ENCODE assay signal across 8 cellular contexts in the genomic region with DNA sequence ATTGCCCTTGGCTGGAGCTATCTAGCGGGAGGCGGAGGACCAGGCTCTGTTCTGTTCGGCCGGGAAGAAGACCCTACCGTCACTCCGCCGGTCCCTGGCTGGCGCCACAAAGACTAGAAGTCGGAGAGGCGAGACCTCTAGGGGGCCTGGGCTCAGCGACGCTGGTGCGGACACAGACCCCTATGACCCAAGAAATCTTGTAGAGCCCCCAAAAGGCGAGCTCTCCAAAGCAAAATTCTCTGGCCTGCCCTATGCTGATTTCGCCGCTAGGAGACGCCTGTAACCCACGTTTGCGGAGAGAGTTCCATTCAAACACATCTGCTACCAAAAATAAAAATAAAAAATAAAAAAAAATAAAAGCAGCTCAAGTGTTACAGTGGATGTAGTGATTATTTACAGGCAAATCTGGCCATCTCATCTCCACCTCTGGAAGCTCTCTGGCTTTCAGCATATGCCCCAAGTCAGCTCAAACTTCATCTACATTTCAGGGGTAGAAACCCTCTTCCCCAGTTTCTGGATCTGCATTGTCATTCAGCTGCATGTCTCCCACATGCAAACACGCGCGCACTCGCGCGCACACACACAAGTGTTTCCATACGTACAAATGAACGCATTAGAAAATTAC. TPM values are rescaled to one million over a fixed set of nuclear protein-coding genes. Genes with fewer than 3 reads are reported as not detected.
DNase-seq lines count a peak whose midpoint lies in the region; ATAC-seq and TF ChIP-seq lines count a peak whose summit lies in the region.

No MANE protein-coding gene starts in this region.

- TF ChIP-seq CTCF in endothelial cell (IDR thresholded peaks at IDR 0.05; ENCODE audit: unreplicated experiment): peak; percentile 84

- peaks cover 12% of the 10 kb centered on the region for H3K4me1 Mint-ChIP-seq in activated naive CD4-positive, alpha-beta T cell treated with anti-CD3 and anti-CD28 coated beads, Interleukin-2, amount 10 ng/mL, durations not matched to agents 7 days and 5 days
- H3K4me1 Mint-ChIP-seq in endothelial cell (ENCODE audit: unreplicated experiment): peaks cover 27% of the 10 kb centered on the region
- H3K4me1 Mint-ChIP-seq in effector memory CD8-positive, alpha-beta T cell (ENCODE audit: low read depth in 2 of 2): peaks cover 3 to 4% of the 10 kb centered on the region in 2 donors

- H3K4me3 Mint-ChIP-seq in activated naive CD4-positive, alpha-beta T cell treated with anti-CD3 and anti-CD28 coated beads, Interleukin-2, amount 10 ng/mL, durations not matched to agents 7 days and 5 days: no peak overlapping the region
- H3K4me3 Mint-ChIP-seq in endothelial cell (ENCODE audit: unreplicated experiment): peak overlapping the region; percentile 85
- no peak overlapping the region for H3K4me3 Mint-ChIP-seq in effector memory CD8-positive, alpha-beta T cell

- peaks cover 5% of the 10 kb centered on the region for H3K36me3 Mint-ChIP-seq in activated naive CD4-positive, alpha-beta T cell treated with anti-CD3 and anti-CD28 coated beads, Interleukin-2, amount 10 ng/mL, durations not matched to agents 7 days and 5 days
- H3K36me3 Mint-ChIP-seq in endothelial cell (ENCODE audit: low read depth, unreplicated experiment): no peaks in the 10 kb centered on the region
- no peaks in the 10 kb centered on the region for H3K36me3 Mint-ChIP-seq in effector memory CD8-positive, alpha-beta T cell (ENCODE audit: insufficient read depth)

- H3K27me3 Mint-ChIP-seq in activated naive CD4-positive, alpha-beta T cell treated with anti-CD3 and anti-CD28 coated beads, Interleukin-2, amount 10 ng/mL, durations not matched to agents 7 days and 5 days: peaks cover 58% of the 10 kb centered on the region
- H3K27me3 Mint-ChIP-seq in endothelial cell (ENCODE audit: unreplicated experiment): peaks cover 21% of the 10 kb centered on the region
- peaks cover 34 to 55% of the 10 kb centered on the region in 2 donors for H3K27me3 Mint-ChIP-seq in effector memory CD8-positive, alpha-beta T cell

- no peaks in the 10 kb centered on the region for H3K9me3 Mint-ChIP-seq in activated naive CD4-positive, alpha-beta T cell treated with anti-CD3 and anti-CD28 coated beads, Interleukin-2, amount 10 ng/mL, durations not matched to agents 7 days and 5 days
- H3K9me3 Mint-ChIP-seq in endothelial cell (ENCODE audit: unreplicated experiment): no peaks in the 10 kb centered on the region
- H3K9me3 Mint-ChIP-seq in effector memory CD8-positive, alpha-beta T cell: no peaks in the 10 kb centered on the region

- peak; percentile 79 for ATAC-seq in HG02885 (IDR thresholded peaks at IDR 0.05; ENCODE audit: poor library complexity, unreplicated experiment)
- no peak for ATAC-seq in effector memory CD8-positive, alpha-beta T cell (replicated peaks)

- peak overlapping the region; percentile 52 for H3K27ac Mint-ChIP-seq in activated naive CD4-positive, alpha-beta T cell treated with anti-CD3 and anti-CD28 coated beads, Interleukin-2, amount 10 ng/mL, durations not matched to agents 7 days and 5 days
- H3K27ac Mint-ChIP-seq in endothelial cell (ENCODE audit: unreplicated experiment): no peak overlapping the region
- H3K27ac Mint-ChIP-seq in effector memory CD8-positive, alpha-beta T cell: no peak overlapping the region

- DNase-seq in activated naive CD4-positive, alpha-beta T cell treated with anti-CD3 and anti-CD28 coated beads, Interleukin-2, amount 10 ng/mL, durations not matched to agents 7 days and 5 days: no peak
- DNase-seq in activated naive CD4-positive, alpha-beta T cell treated with Interleukin-2 at 50 U/mL for 16 hours: no peak
- DNase-seq in OCI-M2 (lab: John Stamatoyannopoulos, UW; ENCODE audit: unreplicated experiment) (peak; percentile 22), endothelial cell (ENCODE audit: low spot score) (peak; percentile 78), myocyte (ENCODE audit: low read depth) (peak; percentile 75), NCI-H146 treated with DMSO at 0.1 percent for 48 hours (lab: John Stamatoyannopoulos, UW; ENCODE audit: unreplicated experiment) (no peak)
- DNase-seq in effector memory CD8-positive, alpha-beta T cell: no peak

- CTCF ChIA-PET in activated naive CD4-positive, alpha-beta T cell treated with anti-CD3 and anti-CD28 coated beads, Interleukin-2, amount 10 ng/mL, durations not matched to agents 7 days and 5 days (lab: Charles Lee): interaction anchor here (0.7 kb wide), 1 partner anchor 1373 kb away, joined by 3 read pairs; no protein-coding TSS in a partner anchor

RNA-seq across cellular contexts. Expression of gene PCDH10, which starts 2.4 kb away (rescaled TPM):
- 10.8 TPM for total RNA-seq in endothelial cell (ENCODE audit: unreplicated experiment)
- 1.1 and 1.2 TPM in 2 replicates for total RNA-seq in myocyte
- polyA plus RNA-seq in myocyte (2012): 11.1 TPM

Comparison
In these comparisons a context has a peak if more than half of its experiments do, and no peak if none do; other contexts are left out.
1. DNase-seq: peak in OCI-M2 (single experiment), endothelial cell (single experiment) and myocyte (single experiment); none in activated naive CD4-positive, alpha-beta T cell treated with anti-CD3 and anti-CD28 coated beads, Interleukin-2, amount 10 ng/mL, durations not matched to agents 7 days and 5 days (single experiment), activated naive CD4-positive, alpha-beta T cell treated with Interleukin-2 at 50 U/mL for 16 hours (single experiment), NCI-H146 treated with DMSO at 0.1 percent for 48 hours (single experiment) and effector memory CD8-positive, alpha-beta T cell (0 of 3).